ENCODE assay signal across 19 cellular contexts in the genomic region with DNA sequence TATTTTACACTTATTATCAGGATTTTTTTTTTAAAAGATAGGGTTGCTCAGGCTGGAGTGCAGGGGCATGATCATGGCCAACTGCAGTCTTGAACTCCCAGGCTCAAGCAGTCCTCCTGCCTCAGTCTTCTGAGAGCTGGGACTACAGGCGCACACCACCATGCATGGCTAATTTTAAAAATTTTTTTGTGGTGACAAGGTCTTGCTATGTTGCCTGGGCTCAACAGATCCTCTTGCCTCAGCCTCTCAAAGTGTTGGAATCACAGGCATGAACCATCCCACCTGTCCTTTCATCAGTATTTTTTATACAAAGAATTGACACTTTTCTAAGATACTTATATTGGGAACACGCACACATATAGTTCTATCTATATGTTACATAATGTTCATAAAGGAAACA.
DNase-seq lines count a peak whose midpoint lies in the region; ATAC-seq lines count a peak whose summit lies in the region.
"Had no signal": no experiment of that assay in that cellular context is flagged by ENCODE, and none has a peak within 500 bp of the region (broad histone marks: within the 10 kb centered on the region; RNA-seq: fewer than 3 reads in every experiment).

No MANE protein-coding gene starts in this region.

- peaks cover 5 to 26% (median 13%) of the 10 kb centered on the region in 3 donors for H3K36me3 Mint-ChIP-seq in CD8-positive, alpha-beta memory T cell
- peaks cover 18% of the 10 kb centered on the region for H3K36me3 Mint-ChIP-seq in activated naive CD8-positive, alpha-beta T cell treated with anti-CD3 and anti-CD28 coated beads, Interleukin-2, amount 10 ng/mL, durations not matched to agents 7 days and 5 days
- peaks cover 6% of the 10 kb centered on the region for H3K36me3 Mint-ChIP-seq in natural killer cell treated with Interleukin-12 subunit alpha and Interleukin-12 subunit beta and Interleukin-15 and Interleukin-18, amount 100 ng/mL, for 72 hours

- no peaks in the 10 kb centered on the region for H3K9me3 Mint-ChIP-seq in CD8-positive, alpha-beta memory T cell
- H3K9me3 Mint-ChIP-seq in activated naive CD8-positive, alpha-beta T cell treated with anti-CD3 and anti-CD28 coated beads, Interleukin-2, amount 10 ng/mL, durations not matched to agents 7 days and 5 days, result no peaks in the 10 kb centered on the region
- no peaks in the 10 kb centered on the region for H3K9me3 Mint-ChIP-seq in natural killer cell treated with Interleukin-12 subunit alpha and Interleukin-12 subunit beta and Interleukin-15 and Interleukin-18, amount 100 ng/mL, for 72 hours
- H3K9me3 Mint-ChIP-seq: HFFc6 had no signal

- peaks cover 97 to 100% (median 100%) of the 10 kb centered on the region in 3 donors for H3K4me1 Mint-ChIP-seq in CD8-positive, alpha-beta memory T cell
- H3K4me1 Mint-ChIP-seq in activated naive CD8-positive, alpha-beta T cell treated with anti-CD3 and anti-CD28 coated beads, Interleukin-2, amount 10 ng/mL, durations not matched to agents 7 days and 5 days, result peaks cover 75% of the 10 kb centered on the region
- peaks cover 76 to 88% of the 10 kb centered on the region in 2 donors for H3K4me1 Mint-ChIP-seq in natural killer cell treated with Interleukin-12 subunit alpha and Interleukin-12 subunit beta and Interleukin-15 and Interleukin-18, amount 100 ng/mL, for 72 hours (ENCODE audit: low read depth in 2 of 2)

- H3K36me3 ChIP-seq in CD8-positive, alpha-beta memory T cell (ENCODE audit: insufficient read depth, low read length), result no peaks in the 10 kb centered on the region
- H3K36me3 ChIP-seq in Karpas-422 (ENCODE audit: insufficient read depth, low read length), result no peaks in the 10 kb centered on the region
- H3K36me3 ChIP-seq: colonic mucosa, esophagus muscularis mucosa had no signal

- POLR2A ChIA-PET in CD8-positive, alpha-beta memory T cell (lab: Charles Lee), result interaction anchor here (0.9 to 2.0 kb wide), 2 partner anchors 35 to 101 kb away, joined by 3 to 9 read pairs; no protein-coding TSS in a partner anchor
- POLR2A ChIA-PET in activated naive CD8-positive, alpha-beta T cell treated with anti-CD3 and anti-CD28 coated beads, Interleukin-2, amount 10 ng/mL, durations not matched to agents 7 days and 5 days (lab: Charles Lee), result interaction anchor here (1.9 to 2.1 kb wide), 2 partner anchors 15 to 19 kb away, joined by 4 to 9 read pairs; no protein-coding TSS in a partner anchor

- peaks cover 92% of the 10 kb centered on the region for H3K4me1 ChIP-seq in CD8-positive, alpha-beta memory T cell (ENCODE audit: insufficient read depth, low read length)
- H3K4me1 ChIP-seq in Karpas-422 (ENCODE audit: low read length), result peaks cover 23% of the 10 kb centered on the region

- H3K9me3 ChIP-seq in CD8-positive, alpha-beta memory T cell (ENCODE audit: low read length), result no peaks in the 10 kb centered on the region
- no peaks in the 10 kb centered on the region for H3K9me3 ChIP-seq in Karpas-422 (ENCODE audit: low read length)
- H3K9me3 ChIP-seq: colonic mucosa, esophagus muscularis mucosa had no signal

- H2AFZ ChIP-seq in Karpas-422 (ENCODE audit: low read length), result no peak overlapping the region

- ATAC-seq in activated naive CD8-positive, alpha-beta T cell treated with anti-CD3 and anti-CD28 coated beads, Interleukin-2, amount 10 ng/mL, durations not matched to agents 7 days and 5 days (ENCODE audit: low read depth), result no peak
- ATAC-seq in natural killer cell treated with Interleukin-12 subunit alpha and Interleukin-12 subunit beta and Interleukin-15 and Interleukin-18, amount 100 ng/mL, for 72 hours, result no peak
- no peak for ATAC-seq in HG03196 (IDR thresholded peaks at IDR 0.05; ENCODE audit: unreplicated experiment)
- ATAC-seq in HG03095 (IDR thresholded peaks at IDR 0.05; ENCODE audit: unreplicated experiment), result no peak

- H3K9me2 ChIP-seq in Karpas-422 (replicated peaks; ENCODE audit: insufficient read depth, low read length), result no peaks in the 10 kb centered on the region

- peaks cover 0 to 2% of the 10 kb centered on the region in 2 donors for H3K27me3 Mint-ChIP-seq in CD8-positive, alpha-beta memory T cell
- H3K27me3 Mint-ChIP-seq in activated naive CD8-positive, alpha-beta T cell treated with anti-CD3 and anti-CD28 coated beads, Interleukin-2, amount 10 ng/mL, durations not matched to agents 7 days and 5 days, result no peaks in the 10 kb centered on the region
- H3K27me3 Mint-ChIP-seq in natural killer cell treated with Interleukin-12 subunit alpha and Interleukin-12 subunit beta and Interleukin-15 and Interleukin-18, amount 100 ng/mL, for 72 hours, result no peaks in the 10 kb centered on the region

- H4K20me1 ChIP-seq in Karpas-422 (ENCODE audit: insufficient read depth, low read depth, low read length), result peaks cover 20% of the 10 kb centered on the region

- no peaks in the 10 kb centered on the region for H3K27me3 ChIP-seq in CD8-positive, alpha-beta memory T cell (ENCODE audit: insufficient read depth, low read length, poor library complexity, severe bottlenecking)
- no peaks in the 10 kb centered on the region for H3K27me3 ChIP-seq in Karpas-422 (ENCODE audit: low read length)
- H3K27me3 ChIP-seq: BLaER1 treated with 17β-estradiol and CSF1 and Interleukin-3, amounts not matched to agents 10 nM and 100 nM; colonic mucosa; esophagus muscularis mucosa had no signal

- CTCF ChIA-PET in CD8-positive, alpha-beta memory T cell (lab: Charles Lee), result interaction anchor here (0.9 to 4.2 kb wide), 6 partner anchors 11 to 43 kb away, joined by 3 to 20 read pairs (median 8); no protein-coding TSS in a partner anchor

- H3K4me2 ChIP-seq in Karpas-422 (ENCODE audit: low read depth, low read length, poor library complexity, severe bottlenecking), result peak overlapping the region; percentile 60
- H3K4me2 ChIP-seq: KMS-11 had no signal

- no peak overlapping the region; the same call in 1 of the 2 replicates for H3K9ac ChIP-seq in Karpas-422 (ENCODE audit: low read length)
- H3K9ac ChIP-seq: BLaER1 treated with 17β-estradiol and CSF1 and Interleukin-3, amounts not matched to agents 10 nM and 100 nM; KMS-11 had no signal

- no peak for DNase-seq in CD8-positive, alpha-beta memory T cell
- DNase-seq in Karpas-422, result no peak
- no peak for DNase-seq in activated naive CD8-positive, alpha-beta T cell treated with anti-CD3 and anti-CD28 coated beads, Interleukin-2, amount 10 ng/mL, durations not matched to agents 7 days and 5 days
- no peak for DNase-seq in natural killer cell treated with Interleukin-12 subunit alpha and Interleukin-12 subunit beta and Interleukin-15 and Interleukin-18, amount 100 ng/mL, for 72 hours (ENCODE audit: low spot score)
- DNase-seq in HuH-7.5 (ENCODE audit: low spot score), result no peak
- no peak for DNase-seq in EL
- DNase-seq: activated CD4-positive, CD25-positive, alpha-beta regulatory T cell; amniotic stem cell; glutamatergic neuron; HFFc6; NCI-H2029 treated with DMSO at 0.1 percent for 48 hours; NCI-H526; SW 1271 had no signal

- peak overlapping the region; percentile 65 to 82 (median 76) for H3K4me3 Mint-ChIP-seq in CD8-positive, alpha-beta memory T cell
- H3K4me3 Mint-ChIP-seq in activated naive CD8-positive, alpha-beta T cell treated with anti-CD3 and anti-CD28 coated beads, Interleukin-2, amount 10 ng/mL, durations not matched to agents 7 days and 5 days, result no peak overlapping the region
- H3K4me3 Mint-ChIP-seq in natural killer cell treated with Interleukin-12 subunit alpha and Interleukin-12 subunit beta and Interleukin-15 and Interleukin-18, amount 100 ng/mL, for 72 hours, result peak overlapping the region; percentile 83

- no peaks in the 10 kb centered on the region for H3K79me2 ChIP-seq in Karpas-422 (ENCODE audit: low read length)

- peak overlapping the region; percentile 66 for H3K27ac ChIP-seq in CD8-positive, alpha-beta memory T cell (ENCODE audit: low read depth, low read length)
- H3K27ac ChIP-seq in Karpas-422 (ENCODE audit: low read length), result no peak overlapping the region
- H3K27ac ChIP-seq: KMS-11 had no signal

- H3K4me3 ChIP-seq in CD8-positive, alpha-beta memory T cell (ENCODE audit: low read length), result no peak overlapping the region
- H3K4me3 ChIP-seq in Karpas-422 (ENCODE audit: low read length), result no peak overlapping the region
- H3K4me3 ChIP-seq: BLaER1 treated with 17β-estradiol and CSF1 and Interleukin-3, amounts not matched to agents 10 nM and 100 nM had no signal

- peak overlapping the region; percentile 83 to 100 (median 97) for H3K27ac Mint-ChIP-seq in CD8-positive, alpha-beta memory T cell
- peak overlapping the region; percentile 77 for H3K27ac Mint-ChIP-seq in activated naive CD8-positive, alpha-beta T cell treated with anti-CD3 and anti-CD28 coated beads, Interleukin-2, amount 10 ng/mL, durations not matched to agents 7 days and 5 days
- H3K27ac Mint-ChIP-seq in natural killer cell treated with Interleukin-12 subunit alpha and Interleukin-12 subunit beta and Interleukin-15 and Interleukin-18, amount 100 ng/mL, for 72 hours, result peak overlapping the region; percentile 87 to 96
